ENCODE assay signal across 20 cellular contexts in the genomic region with DNA sequence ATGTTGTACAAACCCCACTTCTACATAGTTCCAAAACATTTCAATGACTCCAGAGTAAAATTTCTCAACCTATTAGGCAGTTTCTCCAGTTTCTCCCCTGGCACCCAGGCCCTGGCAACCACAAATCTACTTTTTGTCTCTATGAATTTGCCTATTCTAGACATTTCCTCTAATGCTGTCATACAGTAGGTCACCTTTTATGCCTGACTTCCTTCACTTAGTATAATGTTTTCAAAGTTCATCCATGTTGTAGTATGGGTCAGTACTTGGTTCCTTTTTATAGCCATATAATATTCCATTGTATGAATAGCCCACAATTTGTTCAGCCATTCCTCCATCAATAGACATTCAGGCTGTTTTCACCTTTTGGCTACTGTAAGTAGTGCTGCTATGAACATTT.
A peak's percentile ranks its signal among the peaks of the same experiment; 100 is the strongest.
DNase-seq lines count a peak whose midpoint lies in the region; ATAC-seq and TF ChIP-seq lines count a peak whose summit lies in the region.
"Had no signal": no experiment of that assay in that cellular context is flagged by ENCODE, and none has a peak within 500 bp of the region (broad histone marks: within the 10 kb centered on the region; RNA-seq: fewer than 3 reads in every experiment).

No MANE protein-coding gene starts in this region.

- POLR2A ChIA-PET in activated B cell treated with CpG ODN at 0.5 μM for 24 hours (lab: Charles Lee) = no interaction called here

- H3K27me3 ChIP-seq in HL-60 (ENCODE audit: insufficient read depth, poor library complexity, severe bottlenecking) = no peaks in the 10 kb centered on the region
- H3K27me3 ChIP-seq: BE2C; BLaER1 treated with 17β-estradiol and CSF1 and Interleukin-3, amounts not matched to agents 10 nM and 100 nM had no signal

- no peak for TF ChIP-seq CTCF in HL-60 (IDR thresholded peaks at IDR 0.05; ENCODE audit: insufficient read depth, low read length)
- no peak for TF ChIP-seq CTCF in activated B cell treated with CpG ODN at 0.5 μM for 24 hours (IDR thresholded peaks at IDR 0.05)
- no peak for TF ChIP-seq CTCF in osteocyte (IDR thresholded peaks at IDR 0.05)

- no peak overlapping the region for H3K4me3 Mint-ChIP-seq in activated B cell treated with CpG ODN at 0.5 μM for 24 hours
- no peak overlapping the region for H3K4me3 Mint-ChIP-seq in memory B cell
- H3K4me3 Mint-ChIP-seq in osteocyte (ENCODE audit: unreplicated experiment) = no peak overlapping the region
- H3K4me3 Mint-ChIP-seq: CD14-positive monocyte; CD4-positive, alpha-beta T cell; CD8-positive, alpha-beta memory T cell had no signal

- no peak overlapping the region for H3K27ac Mint-ChIP-seq in activated B cell treated with CpG ODN at 0.5 μM for 24 hours
- H3K27ac Mint-ChIP-seq in memory B cell = no peak overlapping the region
- H3K27ac Mint-ChIP-seq in osteocyte (ENCODE audit: unreplicated experiment) = no peak overlapping the region
- H3K27ac Mint-ChIP-seq: CD4-positive, alpha-beta T cell had no signal

- intact Hi-C loops in activated B cell treated with CpG ODN at 0.5 μM for 24 hours (cut with micrococcal nuclease) = no loop called here

- no peak for DNase-seq in HL-60 (ENCODE audit: low read depth in 1 of 2, low spot score in 1 of 2)
- DNase-seq in activated B cell treated with CpG ODN at 0.5 μM for 24 hours = no peak
- DNase-seq in memory B cell (ENCODE audit: low spot score in 2 of 2) = no peak
- DNase-seq in osteocyte (ENCODE audit: extremely low spot score, unreplicated experiment) = no peak
- DNase-seq in NCI-H2171 (lab: John Stamatoyannopoulos, UW) = no peak
- DNase-seq: 8988T; ACHN; AML-193; BE2C; CD4-positive, alpha-beta T cell; CD8-positive, alpha-beta memory T cell; DMS53; DMS79 treated with DMSO at 0.1 percent for 48 hours; GF-D8; GOT3 had no signal

- CTCF ChIA-PET in activated B cell treated with CpG ODN at 0.5 μM for 24 hours (lab: Charles Lee) = interaction anchor here (1.0 kb wide), 1 partner anchor 8 kb away, joined by 3 read pairs; no protein-coding TSS in a partner anchor

- peaks cover 45% of the 10 kb centered on the region for H3K4me1 Mint-ChIP-seq in activated B cell treated with CpG ODN at 0.5 μM for 24 hours
- H3K4me1 Mint-ChIP-seq in memory B cell = peaks cover 16% of the 10 kb centered on the region
- H3K4me1 Mint-ChIP-seq in osteocyte (ENCODE audit: unreplicated experiment) = peaks cover 14% of the 10 kb centered on the region

- H3K9me3 Mint-ChIP-seq in activated B cell treated with CpG ODN at 0.5 μM for 24 hours (peaks cover 5% of the 10 kb centered on the region), memory B cell (peaks cover 4% of the 10 kb centered on the region), osteocyte (ENCODE audit: unreplicated experiment) (no peaks in the 10 kb centered on the region)
- H3K9me3 Mint-ChIP-seq: CD4-positive, alpha-beta T cell; CD8-positive, alpha-beta memory T cell had no signal

- 0 out of 2 replicates have a peak overlapping the region, but pooled peaks have one; percentile 5 for H3K27ac ChIP-seq in HL-60 (replicated peaks)
- H3K27ac ChIP-seq: A549 had no signal

- H3K36me3 Mint-ChIP-seq in activated B cell treated with CpG ODN at 0.5 μM for 24 hours (ENCODE audit: low read depth) = no peaks in the 10 kb centered on the region
- H3K36me3 Mint-ChIP-seq in memory B cell = peaks cover 3% of the 10 kb centered on the region
- H3K36me3 Mint-ChIP-seq in osteocyte (ENCODE audit: unreplicated experiment) = no peaks in the 10 kb centered on the region
- H3K36me3 Mint-ChIP-seq: CD14-positive monocyte; CD8-positive, alpha-beta memory T cell had no signal

- H3K4me3 ChIP-seq in HL-60 (replicated peaks; ENCODE audit: insufficient read depth, low read length) = no peak overlapping the region
- H3K4me3 ChIP-seq: A549; BLaER1 treated with 17β-estradiol and CSF1 and Interleukin-3, amounts not matched to agents 10 nM and 100 nM; HAP-1 had no signal

- ATAC-seq in activated B cell treated with CpG ODN at 0.5 μM for 24 hours (ENCODE audit: low read depth) = peak; percentile 22
- ATAC-seq in memory B cell (ENCODE audit: low read depth) = peak; percentile 47
- ATAC-seq in GM21576 (IDR thresholded peaks at IDR 0.05; ENCODE audit: unreplicated experiment) = no peak
- ATAC-seq: A549 had no signal

- H3K27me3 Mint-ChIP-seq in activated B cell treated with CpG ODN at 0.5 μM for 24 hours (no peaks in the 10 kb centered on the region), memory B cell (peaks cover 6% of the 10 kb centered on the region), osteocyte (ENCODE audit: unreplicated experiment) (peaks cover 6% of the 10 kb centered on the region)
- H3K27me3 Mint-ChIP-seq: CD4-positive, alpha-beta T cell had no signal
